ENCODE assay signal across 8 cellular contexts in genomic region chr20:44911264-44911921, GRCh38. TPM values are rescaled to one million over a fixed set of nuclear protein-coding genes. Genes with fewer than 3 reads are reported as not detected.
A peak's percentile ranks its signal among the peaks of the same experiment; 100 is the strongest.
DNase-seq lines count a peak whose midpoint lies in the region; ATAC-seq and TF ChIP-seq lines count a peak whose summit lies in the region.

No MANE protein-coding gene starts in this region.

- intact Hi-C loops in A673 (cut with micrococcal nuclease; ENCODE audit: unreplicated experiment) = no loop called here

- H3K4me1 ChIP-seq in A673 (ENCODE audit: insufficient read depth, low read length, poor library complexity, severe bottlenecking) = no peaks in the 10 kb centered on the region
- peaks cover 9% of the 10 kb centered on the region for H3K4me1 ChIP-seq in NT2/D1 (ENCODE audit: insufficient read depth, insufficient read length)

- peaks cover 26% of the 10 kb centered on the region for H3K36me3 ChIP-seq in A673 (ENCODE audit: insufficient read depth, low read length, poor library complexity, severe bottlenecking)
- H3K36me3 ChIP-seq in NT2/D1 (ENCODE audit: insufficient read depth, insufficient read length, low read length) = peaks cover 59% of the 10 kb centered on the region

- no peaks in the 10 kb centered on the region for H3K27me3 ChIP-seq in A673 (replicated peaks; ENCODE audit: insufficient read depth, low read depth, low read length, poor library complexity)
- H3K27me3 ChIP-seq in NT2/D1 (ENCODE audit: insufficient read depth, insufficient read length) = no peaks in the 10 kb centered on the region

- H3K9me3 ChIP-seq in A673 (ENCODE audit: low read depth, low read length, poor library complexity, severe bottlenecking) (no peaks in the 10 kb centered on the region), NT2/D1 (ENCODE audit: insufficient read depth, low read length) (no peaks in the 10 kb centered on the region)

- H3K4me3 ChIP-seq in A673 (ENCODE audit: low read depth, low read length, poor library complexity, severe bottlenecking) = no peak overlapping the region
- H3K4me3 ChIP-seq in GM12875 (ENCODE audit: low read depth, low read length) = no peak overlapping the region
- H3K4me3 ChIP-seq in NT2/D1 (ENCODE audit: insufficient read length, low read depth) = peak overlapping the region; percentile 15

- peak overlapping the region; percentile 74 for H3K9ac ChIP-seq in NT2/D1 (ENCODE audit: insufficient read length, low read depth)

- H3K27ac ChIP-seq in A673 (ENCODE audit: low read depth, low read length, poor library complexity, severe bottlenecking) = no peak overlapping the region

- POLR2A ChIA-PET in A673 (lab: Charles Lee; ENCODE audit: low non-redundant PET) = no interaction called here

- BruUV-seq in A673 (replicated peaks; lab: Mats Ljungman, UMichigan) = no TSS peak

- DNase-seq in A673 (ENCODE audit: low spot score) (peak; percentile 45), NT2/D1 (ENCODE audit: low read depth, low spot score) (peak; percentile 63), glomerular visceral epithelial cell (ENCODE audit: extremely low spot score) (peak; percentile 69)
- peak; percentile 56 for DNase-seq in activated T-cell treated with anti-CD3 and anti-CD28 coated beads, Interleukin-2, amount 50 U/mL, for 1 hour
- DNase-seq in stimulated activated CD4-positive, alpha-beta T cell treated with anti-CD3 and anti-CD28 coated beads, Interleukin-2, amount 100 ng/mL, for 48 hours = peak; percentile 48 to 62

- ATAC-seq in GM19035 (IDR thresholded peaks at IDR 0.05; ENCODE audit: unreplicated experiment) (no peak), HG02885 (IDR thresholded peaks at IDR 0.05; ENCODE audit: poor library complexity, unreplicated experiment) (no peak)

- CTCF ChIA-PET in A673 (lab: Charles Lee) = no interaction called here

- TF ChIP-seq CTCF in A673 (conservative IDR thresholded peaks at IDR 0.05; ENCODE audit: low read depth, low read length) (peak; percentile 38), GM12875 (IDR thresholded peaks at IDR 0.05; ENCODE audit: borderline replicate concordance, insufficient read depth, low read depth, low read length) (peak; percentile 69)

RNA-seq across cellular contexts. Expression of gene PABPC1L, which starts 1.5 kb away (rescaled TPM):
- 42.2 and 47.7 TPM in 2 replicates for total RNA-seq in A673 (2021)

RNA-seq across cellular contexts. Expression of gene YWHAB, which starts 25.9 kb away (rescaled TPM):
- 204 and 224 TPM in 2 replicates for total RNA-seq in A673 (2021)

RNA-seq across cellular contexts. Expression of gene TOMM34, which starts 48.8 kb away (rescaled TPM):
- total RNA-seq in A673 (2021) = 49.3 and 53.5 TPM in 2 replicates

RNA-seq across cellular contexts. Expression of gene STK4, which starts 54.9 kb away (rescaled TPM):
- total RNA-seq in A673 (2021) = 52.7 and 53.2 TPM in 2 replicates
